In genomic region chr10:11425288-11425595, GRCh38 we compare ENCODE assay signal across 19 cellular contexts.
DNase-seq lines count a peak whose midpoint lies in the region; TF ChIP-seq lines count a peak whose summit lies in the region.
"Had no signal": no experiment of that assay in that cellular context is flagged by ENCODE, and none has a peak within 500 bp of the region (broad histone marks: within the 10 kb centered on the region; RNA-seq: fewer than 3 reads in every experiment).

No MANE protein-coding gene starts in this region.

- H3K27me3 ChIP-seq in tibial nerve (no peaks in the 10 kb centered on the region), Karpas-422 (ENCODE audit: low read length) (no peaks in the 10 kb centered on the region)
- H3K27me3 ChIP-seq: hepatocyte, neutrophil, uterus had no signal

- H3K9me3 ChIP-seq in tibial nerve, result peaks cover 0 to 23% (median 0%) of the 10 kb centered on the region in 4 donors
- H3K9me3 ChIP-seq in Karpas-422 (ENCODE audit: low read length), result no peaks in the 10 kb centered on the region
- H3K9me3 ChIP-seq: HAP-1, neutrophil, uterus had no signal

- in situ Hi-C loops in astrocyte of the spinal cord (cut with HindIII; ENCODE audit: low sequenced_read_pairs), result no loop called here

- H3K4me1 ChIP-seq in tibial nerve, result no peaks in the 10 kb centered on the region
- peaks cover 7% of the 10 kb centered on the region for H3K4me1 ChIP-seq in Karpas-422 (ENCODE audit: low read length)
- H3K4me1 ChIP-seq: HAP-1, uterus had no signal

- H3K27ac ChIP-seq in tibial nerve (no peak overlapping the region), Karpas-422 (ENCODE audit: low read length) (no peak overlapping the region)
- H3K27ac ChIP-seq: C4-2B, hepatocyte, neutrophil, uterus, VCaP had no signal

- no peaks in the 10 kb centered on the region for H3K9me2 ChIP-seq in Karpas-422 (replicated peaks; ENCODE audit: insufficient read depth, low read length)

- no peak overlapping the region for H3K27ac Mint-ChIP-seq in activated naive CD8-positive, alpha-beta T cell treated with anti-CD3 and anti-CD28 coated beads for 36 hours
- H3K27ac Mint-ChIP-seq: activated CD4-positive, alpha-beta memory T cell treated with anti-CD3 and anti-CD28 coated beads for 36 hours; activated T-helper 1 cell treated with anti-CD3 and anti-CD28 coated beads, Interleukin-12 subunit alpha, Interleukin-12 subunit beta, Interleukin-2, Interleukin-4 antibody, amounts not matched to agents 30 ng/mL and 10 ng/mL and 1 ng/mL, durations not matched to agents 14 hours and 24 hours and 36 hours had no signal

- no peak overlapping the region for H3K9ac ChIP-seq in Karpas-422 (ENCODE audit: low read length)

- 71 to 79% methylated on average over 2 of the region's 2 CpGs for WGBS in tibial nerve, 2 donors

- peaks cover 6% of the 10 kb centered on the region for H3K36me3 Mint-ChIP-seq in activated naive CD8-positive, alpha-beta T cell treated with anti-CD3 and anti-CD28 coated beads for 36 hours

- DNase-seq in NCI-H526 treated with DMSO at 0.1 percent for 48 hours (lab: John Stamatoyannopoulos, UW) (peak; percentile 5), NCI-H526 (lab: John Stamatoyannopoulos, UW) (no peak), NCI-H2227 (lab: John Stamatoyannopoulos, UW; ENCODE audit: unreplicated experiment) (peak; percentile 56), astrocyte of the spinal cord (ENCODE audit: low read depth, low spot score) (peak; percentile 19), skeletal muscle cell (ENCODE audit: low read depth) (peak; percentile 23), tibial nerve (ENCODE audit: low spot score in 2 of 2) (no peak), Karpas-422 (no peak)
- DNase-seq in activated naive CD8-positive, alpha-beta T cell treated with anti-CD3 and anti-CD28 coated beads for 36 hours, result no peak
- DNase-seq: effector memory CD8-positive, alpha-beta T cell; mesendoderm; retina; uterus had no signal

- H2AFZ ChIP-seq in Karpas-422 (ENCODE audit: low read length), result no peak overlapping the region
- H2AFZ ChIP-seq: hepatocyte had no signal

- H3K4me3 Mint-ChIP-seq in activated naive CD8-positive, alpha-beta T cell treated with anti-CD3 and anti-CD28 coated beads for 36 hours, result no peak overlapping the region
- H3K4me3 Mint-ChIP-seq: activated CD4-positive, alpha-beta memory T cell treated with anti-CD3 and anti-CD28 coated beads for 36 hours; activated T-helper 1 cell treated with anti-CD3 and anti-CD28 coated beads, Interleukin-12 subunit alpha, Interleukin-12 subunit beta, Interleukin-2, Interleukin-4 antibody, amounts not matched to agents 30 ng/mL and 10 ng/mL and 1 ng/mL, durations not matched to agents 14 hours and 24 hours and 36 hours; effector memory CD8-positive, alpha-beta T cell had no signal

- TF ChIP-seq CTCF in astrocyte of the spinal cord (IDR thresholded peaks at IDR 0.05; ENCODE audit: low read depth, low read length) (no peak), tibial nerve (IDR thresholded peaks at IDR 0.05) (no peak)

- H3K4me2 ChIP-seq in Karpas-422 (ENCODE audit: low read depth, low read length, poor library complexity, severe bottlenecking), result no peak overlapping the region
- H3K4me2 ChIP-seq: hepatocyte had no signal

- H3K4me1 Mint-ChIP-seq in activated naive CD8-positive, alpha-beta T cell treated with anti-CD3 and anti-CD28 coated beads for 36 hours, result peaks cover 2% of the 10 kb centered on the region

- TF ChIP-seq POLR2A in tibial nerve (IDR thresholded peaks at IDR 0.05), result no peak

- no peak overlapping the region for H3K4me3 ChIP-seq in astrocyte of the spinal cord (ENCODE audit: low read depth, low read length)
- H3K4me3 ChIP-seq in skeletal muscle cell (ENCODE audit: low read depth, low read length), result no peak overlapping the region
- no peak overlapping the region for H3K4me3 ChIP-seq in tibial nerve
- H3K4me3 ChIP-seq in Karpas-422 (ENCODE audit: low read length), result no peak overlapping the region
- H3K4me3 ChIP-seq: HAP-1, hepatocyte, uterus had no signal

- H3K9me3 Mint-ChIP-seq in activated naive CD8-positive, alpha-beta T cell treated with anti-CD3 and anti-CD28 coated beads for 36 hours, result peaks cover 17% of the 10 kb centered on the region

- H3K79me2 ChIP-seq in Karpas-422 (ENCODE audit: low read length), result no peaks in the 10 kb centered on the region
- H3K79me2 ChIP-seq: hepatocyte had no signal

- H3K36me3 ChIP-seq in tibial nerve, result no peaks in the 10 kb centered on the region
- no peaks in the 10 kb centered on the region for H3K36me3 ChIP-seq in Karpas-422 (ENCODE audit: insufficient read depth, low read length)
- H3K36me3 ChIP-seq: HAP-1, neutrophil, uterus had no signal

- no peaks in the 10 kb centered on the region for H3K27me3 Mint-ChIP-seq in activated naive CD8-positive, alpha-beta T cell treated with anti-CD3 and anti-CD28 coated beads for 36 hours
- H3K27me3 Mint-ChIP-seq: activated CD4-positive, alpha-beta memory T cell treated with anti-CD3 and anti-CD28 coated beads for 36 hours; effector memory CD8-positive, alpha-beta T cell had no signal

- no peaks in the 10 kb centered on the region for H4K20me1 ChIP-seq in Karpas-422 (ENCODE audit: insufficient read depth, low read depth, low read length)

- TF ChIP-seq EP300 in tibial nerve (IDR thresholded peaks at IDR 0.05), result no peak

Comparison
In these comparisons a context has a peak if more than half of its experiments do, and no peak if none do; other contexts are left out.
1. DNase-seq: peak in NCI-H526 treated with DMSO at 0.1 percent for 48 hours (single experiment), NCI-H2227 (single experiment), astrocyte of the spinal cord (single experiment) and skeletal muscle cell (single experiment); none in NCI-H526 (0 of 2), tibial nerve (0 of 2), activated naive CD8-positive, alpha-beta T cell treated with anti-CD3 and anti-CD28 coated beads for 36 hours (single experiment) and Karpas-422 (single experiment).